Comparison of ENCODE assay signal across 10 cellular contexts in genomic region chr1:11227106-11228077, GRCh38. TPM values are rescaled to one million over a fixed set of nuclear protein-coding genes. Genes with fewer than 3 reads are reported as not detected.
A peak's percentile ranks its signal among the peaks of the same experiment; 100 is the strongest.
DNase-seq lines count a peak whose midpoint lies in the region; ATAC-seq and TF ChIP-seq lines count a peak whose summit lies in the region.
"Had no signal": no experiment of that assay in that cellular context is flagged by ENCODE, and none has a peak within 500 bp of the region (broad histone marks: within the 10 kb centered on the region; RNA-seq: fewer than 3 reads in every experiment).

No MANE protein-coding gene starts in this region.

- no peak for TF ChIP-seq CTCF in spleen (IDR thresholded peaks at IDR 0.05 in 8 of 11, conservative IDR thresholded peaks at IDR 0.05 in 3 of 11)
- no peak for TF ChIP-seq CTCF in gastrocnemius medialis (IDR thresholded peaks at IDR 0.05 in 4 of 5, conservative IDR thresholded peaks at IDR 0.05 in 1 of 5)

- TF ChIP-seq POLR2A in spleen (IDR thresholded peaks at IDR 0.05) (no peak), gastrocnemius medialis (IDR thresholded peaks at IDR 0.05) (no peak)

- H3K4me1 Mint-ChIP-seq in activated CD4-positive, alpha-beta memory T cell treated with anti-CD3 and anti-CD28 coated beads, Interleukin-2, amount 10 ng/mL, durations not matched to agents 7 days and 5 days: peaks cover 13% of the 10 kb centered on the region
- peaks cover 13% of the 10 kb centered on the region for H3K4me1 Mint-ChIP-seq in activated CD4-positive, alpha-beta memory T cell treated with anti-CD3 and anti-CD28 coated beads for 36 hours (ENCODE audit: low read depth)
- H3K4me1 Mint-ChIP-seq in T-cell: peaks cover 9 to 24% (median 14%) of the 10 kb centered on the region in 3 donors

- H3K36me3 Mint-ChIP-seq in activated CD4-positive, alpha-beta memory T cell treated with anti-CD3 and anti-CD28 coated beads, Interleukin-2, amount 10 ng/mL, durations not matched to agents 7 days and 5 days (ENCODE audit: low read depth): peaks cover 65% of the 10 kb centered on the region
- H3K36me3 Mint-ChIP-seq in activated CD4-positive, alpha-beta memory T cell treated with anti-CD3 and anti-CD28 coated beads for 36 hours: peaks cover 51% of the 10 kb centered on the region
- H3K36me3 Mint-ChIP-seq in T-cell: peaks cover 65% of the 10 kb centered on the region

- H3K36me3 ChIP-seq in spleen: peaks cover 0 to 98% (median 65%) of the 10 kb centered on the region in 6 donors
- peaks cover 3 to 92% of the 10 kb centered on the region in 2 donors for H3K36me3 ChIP-seq in gastrocnemius medialis

- peak overlapping the region in 1 of 8 donors; percentile 23 for H3K4me3 ChIP-seq in spleen
- H3K4me3 ChIP-seq in gastrocnemius medialis: no peak overlapping the region
- H3K4me3 ChIP-seq: A549 had no signal

- H3K4me1 ChIP-seq in spleen (peaks cover 0 to 42% (median 11%) of the 10 kb centered on the region in 6 donors), gastrocnemius medialis (no peaks in the 10 kb centered on the region)
- H3K4me1 ChIP-seq: A549 had no signal

- intact Hi-C loops in activated CD4-positive, alpha-beta memory T cell treated with anti-CD3 and anti-CD28 coated beads for 36 hours (cut with micrococcal nuclease): no loop called here
- intact Hi-C loops in spleen (cut with DNase I; ENCODE audit: low total_unique reads) (no loop called here), gastrocnemius medialis (cut with DNase I; ENCODE audit: low total_unique reads) (no loop called here)

- H3K27ac Mint-ChIP-seq in activated CD4-positive, alpha-beta memory T cell treated with anti-CD3 and anti-CD28 coated beads, Interleukin-2, amount 10 ng/mL, durations not matched to agents 7 days and 5 days: peak overlapping the region; percentile 26
- no peak overlapping the region for H3K27ac Mint-ChIP-seq in activated CD4-positive, alpha-beta memory T cell treated with anti-CD3 and anti-CD28 coated beads for 36 hours
- peak overlapping the region; percentile 9 to 70 for H3K27ac Mint-ChIP-seq in T-cell

- POLR2A ChIA-PET in activated CD4-positive, alpha-beta memory T cell treated with anti-CD3 and anti-CD28 coated beads, Interleukin-2, amount 10 ng/mL, durations not matched to agents 7 days and 5 days (lab: Charles Lee): interaction anchor here (1.4 kb wide), 1 partner anchor 35 kb away, joined by 3 read pairs; the partner anchor contains the start of gene MTOR
- POLR2A ChIA-PET in activated CD4-positive, alpha-beta memory T cell treated with anti-CD3 and anti-CD28 coated beads for 36 hours (lab: Charles Lee): no interaction called here
- POLR2A ChIA-PET in T-cell (lab: Charles Lee): interaction anchor here in 1 of 2 donors (0.6 kb wide), 1 partner anchor 33 kb away, joined by 5 read pairs; no protein-coding TSS in a partner anchor

- DNase-seq in activated CD4-positive, alpha-beta memory T cell treated with anti-CD3 and anti-CD28 coated beads, Interleukin-2, amount 10 ng/mL, durations not matched to agents 7 days and 5 days: no peak
- no peak for DNase-seq in activated CD4-positive, alpha-beta memory T cell treated with anti-CD3 and anti-CD28 coated beads for 36 hours
- DNase-seq in T-cell (no peak), spleen (no peak), H4 (ENCODE audit: low spot score) (no peak), gastrocnemius medialis (no peak)
- DNase-seq: NCI-H510A treated with DMSO at 0.1 percent for 48 hours had no signal

- no peaks in the 10 kb centered on the region for H3K9me3 Mint-ChIP-seq in activated CD4-positive, alpha-beta memory T cell treated with anti-CD3 and anti-CD28 coated beads, Interleukin-2, amount 10 ng/mL, durations not matched to agents 7 days and 5 days
- no peaks in the 10 kb centered on the region for H3K9me3 Mint-ChIP-seq in activated CD4-positive, alpha-beta memory T cell treated with anti-CD3 and anti-CD28 coated beads for 36 hours
- no peaks in the 10 kb centered on the region for H3K9me3 Mint-ChIP-seq in T-cell

- H3K9me3 ChIP-seq in spleen (no peaks in the 10 kb centered on the region), gastrocnemius medialis (no peaks in the 10 kb centered on the region)
- H3K9me3 ChIP-seq: A549 had no signal

- in situ Hi-C loops in gastrocnemius medialis (cut with MboI; ENCODE audit: low sequenced_read_pairs in 4 of 4): loop anchor here in 1 of 4 donors (25.0 kb wide), 1 partner anchor 410 kb away; no protein-coding TSS in a partner anchor

- H3K27ac ChIP-seq in spleen (peak overlapping the region in 5 of 8 donors; percentile 8 to 69 (median 47)), gastrocnemius medialis (no peak overlapping the region)
- H3K27ac ChIP-seq: A549 had no signal

- no peak overlapping the region for H3K4me3 Mint-ChIP-seq in activated CD4-positive, alpha-beta memory T cell treated with anti-CD3 and anti-CD28 coated beads, Interleukin-2, amount 10 ng/mL, durations not matched to agents 7 days and 5 days
- H3K4me3 Mint-ChIP-seq in activated CD4-positive, alpha-beta memory T cell treated with anti-CD3 and anti-CD28 coated beads for 36 hours: no peak overlapping the region
- no peak overlapping the region for H3K4me3 Mint-ChIP-seq in T-cell

- WGBS in spleen, 5 donors: 80 to 94% (median 91%) methylated on average over 10 of the region's 10 CpGs

- H3K27me3 Mint-ChIP-seq in activated CD4-positive, alpha-beta memory T cell treated with anti-CD3 and anti-CD28 coated beads, Interleukin-2, amount 10 ng/mL, durations not matched to agents 7 days and 5 days: no peaks in the 10 kb centered on the region
- no peaks in the 10 kb centered on the region for H3K27me3 Mint-ChIP-seq in activated CD4-positive, alpha-beta memory T cell treated with anti-CD3 and anti-CD28 coated beads for 36 hours
- no peaks in the 10 kb centered on the region for H3K27me3 Mint-ChIP-seq in T-cell

- ATAC-seq in HG02798 (IDR thresholded peaks at IDR 0.05; ENCODE audit: poor library complexity, unreplicated experiment) (peak; percentile 61), T-cell (replicated peaks in 1 of 4) (no peak), GM18907 (IDR thresholded peaks at IDR 0.05; ENCODE audit: unreplicated experiment) (no peak), gastrocnemius medialis (no peak)
- ATAC-seq: A549 had no signal

- CTCF ChIA-PET in activated CD4-positive, alpha-beta memory T cell treated with anti-CD3 and anti-CD28 coated beads, Interleukin-2, amount 10 ng/mL, durations not matched to agents 7 days and 5 days (lab: Charles Lee): interaction anchor here (0.5 to 2.2 kb wide), 4 partner anchors 11 to 190 kb away, joined by 3 to 10 read pairs (median 6); no protein-coding TSS in a partner anchor
- CTCF ChIA-PET in activated CD4-positive, alpha-beta memory T cell treated with anti-CD3 and anti-CD28 coated beads for 36 hours (lab: Charles Lee): interaction anchor here (2.6 kb wide), 1 partner anchor 190 kb away, joined by 12 read pairs; no protein-coding TSS in a partner anchor
- CTCF ChIA-PET in T-cell (lab: Charles Lee): interaction anchor here in 1 of 2 donors (0.6 to 0.7 kb wide), 2 partner anchors 35 to 109 kb away, joined by 3 to 5 read pairs; no protein-coding TSS in a partner anchor

- H3K27me3 ChIP-seq in spleen (replicated peaks in 1 of 7) (no peaks in the 10 kb centered on the region), gastrocnemius medialis (no peaks in the 10 kb centered on the region)

RNA-seq across cellular contexts. Expression of gene MTOR, which starts 35.0 kb away (rescaled TPM):
- total RNA-seq in activated CD4-positive, alpha-beta memory T cell treated with anti-CD3 and anti-CD28 coated beads, Interleukin-2, amount 10 ng/mL, durations not matched to agents 7 days and 5 days: 10 to 100 TPM; 32.9 to 36.2 TPM
- 10 to 100 TPM; 35.8 to 39.4 TPM for total RNA-seq in activated CD4-positive, alpha-beta memory T cell treated with anti-CD3 and anti-CD28 coated beads for 36 hours
- 10 to 100 TPM; 41.7 to 45.1 (median 43.6) TPM for total RNA-seq in T-cell
- total RNA-seq in spleen: 10 to 100 TPM; 28.4 to 50.9 (median 37.5) TPM
- 10 to 100 TPM; 12.5 to 16.5 (median 14.6) TPM for polyA plus RNA-seq in spleen
- total RNA-seq in H4 (2014; rRNA removed; shearing (Covaris generic)): 28.2 and 34.6 TPM in 2 replicates
- 10 to 100 TPM; 40.7 to 66.3 (median 52.9) TPM for total RNA-seq in gastrocnemius medialis

RNA-seq across cellular contexts. Expression of gene ANGPTL7, which starts 38.2 kb away (rescaled TPM):
- total RNA-seq in activated CD4-positive, alpha-beta memory T cell treated with anti-CD3 and anti-CD28 coated beads, Interleukin-2, amount 10 ng/mL, durations not matched to agents 7 days and 5 days: not detected
- not detected for total RNA-seq in activated CD4-positive, alpha-beta memory T cell treated with anti-CD3 and anti-CD28 coated beads for 36 hours
- total RNA-seq in T-cell (not detected), spleen (not detected), gastrocnemius medialis (10 to 100 TPM in 1 of 4 donors, 1 to 10 TPM in 2, under 1 TPM in 1; 0.56 to 30.7 (median 3.3) TPM)
- 1 to 10 TPM in 1 of 3 donors, under 1 TPM in 1, not detected in 1; 0.18 to 1.7 TPM for polyA plus RNA-seq in spleen
- total RNA-seq in H4 (2014; rRNA removed; shearing (Covaris generic)): not detected in 2 replicates
- polyA plus RNA-seq: A549 had no signal

RNA-seq across cellular contexts. Expression of gene UBIAD1, which starts 45.6 kb away (rescaled TPM):
- total RNA-seq in activated CD4-positive, alpha-beta memory T cell treated with anti-CD3 and anti-CD28 coated beads, Interleukin-2, amount 10 ng/mL, durations not matched to agents 7 days and 5 days: 10 to 100 TPM; 19.9 TPM
- 10 to 100 TPM; 21.4 to 22.4 TPM for total RNA-seq in activated CD4-positive, alpha-beta memory T cell treated with anti-CD3 and anti-CD28 coated beads for 36 hours
- total RNA-seq in T-cell (10 to 100 TPM; 21.1 to 52.1 (median 34.1) TPM), spleen (10 to 100 TPM; 14.2 to 18.5 (median 18.0) TPM), gastrocnemius medialis (10 to 100 TPM; 15.1 to 24.5 (median 20.2) TPM)
- polyA plus RNA-seq in spleen: 1 to 10 TPM; 6.8 to 9.7 (median 7.8) TPM
- 9.9 and 12.8 TPM in 2 replicates for total RNA-seq in H4 (2014; rRNA removed; shearing (Covaris generic))

Comparison
In these comparisons a context has a peak if more than half of its experiments do, and no peak if none do; other contexts are left out.
1. H3K27ac ChIP-seq: peak in spleen (5 of 8); none in gastrocnemius medialis (0 of 4).